ENCODE assay signal across 9 cellular contexts in genomic region chr12:123938679-123939480, GRCh38. TPM values are rescaled to one million over a fixed set of nuclear protein-coding genes. Genes with fewer than 3 reads are reported as not detected.
DNase-seq lines count a peak whose midpoint lies in the region; ATAC-seq, FAIRE-seq and TF ChIP-seq lines count a peak whose summit lies in the region.
"Had no signal": no experiment of that assay in that cellular context is flagged by ENCODE, and none has a peak within 500 bp of the region (broad histone marks: within the 10 kb centered on the region; RNA-seq: fewer than 3 reads in every experiment).

No MANE protein-coding gene starts in this region.

- H3K9ac ChIP-seq in kidney (ENCODE audit: low read length in 2 of 2), result no peak overlapping the region

- intact Hi-C loops in kidney (cut with DNase I), result no loop called here

- CTCF ChIA-PET in AG04449 (lab: Yijun Ruan, JAX), result interaction anchor here (0.6 to 3.2 kb wide), 13 partner anchors 9 to 832 kb away, joined by 3 to 11 read pairs (median 3); no protein-coding TSS in a partner anchor

- H3K27ac ChIP-seq in kidney (ENCODE audit: low read depth in 2 of 2, low read length in 2 of 2), result no peak overlapping the region

- FAIRE-seq in kidney (lab: Jason Lieb, UNC), result no peak
- FAIRE-seq: islet of Langerhans had no signal

- DNase-seq in AG04449 (ENCODE audit: low read depth, low spot score) (no peak), GM12865 (ENCODE audit: low read depth) (no peak), kidney (no peak), NCI-H1092 treated with DMSO at 0.1 percent for 48 hours (lab: John Stamatoyannopoulos, UW) (no peak), amniotic stem cell (lab: John Stamatoyannopoulos, UW) (no peak), AML-193 (lab: John Stamatoyannopoulos, UW) (no peak)
- DNase-seq in activated CD4-positive, alpha-beta T cell treated with anti-CD3 and anti-CD28 coated beads, Interleukin-2, amount 50 U/mL, for 48 hours, result peak; percentile 30 to 44

- H3K4me3 ChIP-seq in AG04449 (ENCODE audit: low read depth, low read length), result no peak overlapping the region
- H3K4me3 ChIP-seq in GM12865 (ENCODE audit: low read depth, low read length), result no peak overlapping the region
- H3K4me3 ChIP-seq in kidney (ENCODE audit: low read length in 2 of 2), result no peak overlapping the region

- peak; percentile 58 for TF ChIP-seq CTCF in AG04449 (IDR thresholded peaks at IDR 0.05; ENCODE audit: insufficient read depth, low read length, missing control alignments)
- TF ChIP-seq CTCF in GM12865 (IDR thresholded peaks at IDR 0.05; ENCODE audit: insufficient read depth, low read depth, low read length, missing control alignments), result peak; percentile 16
- TF ChIP-seq CTCF in kidney (IDR thresholded peaks at IDR 0.05; ENCODE audit: borderline replicate concordance, extremely low read depth, insufficient read depth), result peak; percentile 11

- peaks cover 18 to 21% of the 10 kb centered on the region in 2 donors for H3K36me3 ChIP-seq in kidney (ENCODE audit: control insufficient read depth in 1 of 2, insufficient read depth in 2 of 2, low read length in 2 of 2)

- H3K9me3 ChIP-seq in kidney (ENCODE audit: control insufficient read depth in 1 of 2, low read length in 2 of 2), result no peaks in the 10 kb centered on the region

- POLR2A ChIA-PET in AG04449 (lab: Yijun Ruan, JAX), result no interaction called here

- ATAC-seq in HG02798 (IDR thresholded peaks at IDR 0.05; ENCODE audit: poor library complexity, unreplicated experiment), result no peak

- H3K4me1 ChIP-seq in kidney (ENCODE audit: control insufficient read depth in 1 of 2, insufficient read depth in 1 of 2, low read depth in 1 of 2, low read length in 2 of 2), result peaks cover 0 to 3% of the 10 kb centered on the region in 2 donors

RNA-seq across cellular contexts. Expression of gene CCDC92, which starts 33.8 kb away (rescaled TPM):
- 41.4 TPM for total RNA-seq in kidney
- 39.3 TPM for polyA plus RNA-seq in kidney (ENCODE audit: insufficient read depth, low read depth, low replicate concordance)

RNA-seq across cellular contexts. Expression of gene ZNF664, which starts 34.1 kb away (rescaled TPM):
- total RNA-seq in kidney, result 104 TPM
- 44.9 TPM for polyA plus RNA-seq in kidney (ENCODE audit: insufficient read depth, low read depth, low replicate concordance)

Comparison
In these comparisons a context has a peak if more than half of its experiments do, and no peak if none do; other contexts are left out.
1. DNase-seq: peak in activated CD4-positive, alpha-beta T cell treated with anti-CD3 and anti-CD28 coated beads, Interleukin-2, amount 50 U/mL, for 48 hours (2 of 2); none in AG04449 (single experiment), GM12865 (single experiment), kidney (single experiment), NCI-H1092 treated with DMSO at 0.1 percent for 48 hours (single experiment), amniotic stem cell (single experiment) and AML-193 (0 of 2).
2. Peak in every context shown above with its lines, with median percentiles within 50 percentile points of each other: CTCF ChIP-seq.